Comparison of ENCODE assay signal across 18 cellular contexts in the genomic region with DNA sequence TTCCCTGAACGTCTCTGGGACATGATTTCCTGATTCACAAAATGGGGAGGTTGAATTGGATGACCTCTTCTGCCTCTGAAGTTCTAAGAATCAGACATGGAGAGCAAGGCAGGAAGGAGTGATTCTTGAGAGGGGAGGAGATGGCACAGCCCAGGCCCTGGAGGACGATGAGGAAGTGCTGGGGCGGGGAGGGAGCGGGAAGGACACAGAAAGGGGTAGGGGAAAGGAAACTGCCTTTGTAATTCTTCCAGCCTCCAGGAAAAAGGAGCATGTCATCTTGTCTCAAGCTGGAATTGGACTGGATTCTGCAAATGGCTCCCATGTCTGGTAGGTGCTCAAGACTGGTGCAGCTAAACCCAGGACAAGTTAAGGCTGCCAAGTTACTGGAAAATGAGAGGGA.
"Had no signal": no experiment of that assay in that cellular context is flagged by ENCODE, and none has a peak within 500 bp of the region (broad histone marks: within the 10 kb centered on the region; RNA-seq: fewer than 3 reads in every experiment).

No MANE protein-coding gene starts in this region.

- DNase-seq: IMR-90, Kasumi-1, MM.1S, NCI-H1092 treated with DMSO at 0.1 percent for 48 hours, NCI-H1436, NCI-H187, NCI-H2029, NCI-H2081 treated with DMSO at 0.1 percent for 48 hours, NCI-H2171, NCI-H226, NCI-H524, NCI-H69, NCI-H774, PC-3, SHP77, SK-N-SH, SW 1271 had no signal

- FAIRE-seq: HepG2 had no signal
